8 cellular contexts compared by ENCODE assay signal in genomic region chr11:112225753-112226061, GRCh38. TPM values are rescaled to one million over a fixed set of nuclear protein-coding genes. Genes with fewer than 3 reads are reported as not detected.
DNase-seq lines count a peak whose midpoint lies in the region; ATAC-seq, FAIRE-seq and TF ChIP-seq lines count a peak whose summit lies in the region.
"Had no signal": no experiment of that assay in that cellular context is flagged by ENCODE, and none has a peak within 500 bp of the region (broad histone marks: within the 10 kb centered on the region; RNA-seq: fewer than 3 reads in every experiment).

No MANE protein-coding gene starts in this region.

- peaks cover 21% of the 10 kb centered on the region for H3K4me1 ChIP-seq in astrocyte (ENCODE audit: insufficient read depth, low read length)

- no peaks in the 10 kb centered on the region for H3K9me3 Mint-ChIP-seq in IgD-negative memory B cell
- H3K9me3 Mint-ChIP-seq in astrocyte (ENCODE audit: unreplicated experiment): no peaks in the 10 kb centered on the region

- no peak for ATAC-seq in GM21786 (IDR thresholded peaks at IDR 0.05; ENCODE audit: unreplicated experiment)

- H3K27ac Mint-ChIP-seq in IgD-negative memory B cell (peak overlapping the region; percentile 98 to 99 (median 99)), astrocyte (ENCODE audit: unreplicated experiment) (peak overlapping the region; percentile 97)

- H3K4me3 Mint-ChIP-seq in IgD-negative memory B cell: peak overlapping the region; percentile 93 to 99 (median 96)
- peak overlapping the region; percentile 90 for H3K4me3 Mint-ChIP-seq in astrocyte (ENCODE audit: unreplicated experiment)

- H3K27me3 Mint-ChIP-seq in IgD-negative memory B cell (no peaks in the 10 kb centered on the region), astrocyte (ENCODE audit: low read depth, unreplicated experiment) (no peaks in the 10 kb centered on the region)

- peaks cover 6% of the 10 kb centered on the region for H4K20me1 ChIP-seq in astrocyte (ENCODE audit: insufficient read depth, low read length)

- peak overlapping the region; percentile 99 for H3K4me2 ChIP-seq in astrocyte (ENCODE audit: low read length)

- H3K36me3 Mint-ChIP-seq in IgD-negative memory B cell (peaks cover 4% of the 10 kb centered on the region), astrocyte (ENCODE audit: low read depth, unreplicated experiment) (peaks cover 3% of the 10 kb centered on the region)

- TF ChIP-seq CTCF in astrocyte (IDR thresholded peaks at IDR 0.05; ENCODE audit: insufficient read depth, low read depth, low read length) (no peak), kidney epithelial cell (IDR thresholded peaks at IDR 0.05; ENCODE audit: insufficient read depth, low read length, poor library complexity, severe bottlenecking) (no peak)

- no peaks in the 10 kb centered on the region for H3K27me3 ChIP-seq in astrocyte (ENCODE audit: insufficient read depth, low read length)
- H3K27me3 ChIP-seq in kidney epithelial cell (ENCODE audit: control insufficient read depth, insufficient read depth, low read length): no peaks in the 10 kb centered on the region

- no peaks in the 10 kb centered on the region for H3K9me3 ChIP-seq in astrocyte (ENCODE audit: insufficient read depth, low read depth, low read length)

- H3K36me3 ChIP-seq in astrocyte (ENCODE audit: insufficient read depth, low read length) (peaks cover 16% of the 10 kb centered on the region), kidney epithelial cell (ENCODE audit: control insufficient read depth, insufficient read depth, low read length) (no peaks in the 10 kb centered on the region)

- H3K4me1 Mint-ChIP-seq in IgD-negative memory B cell: peaks cover 12 to 16% (median 13%) of the 10 kb centered on the region in 3 donors
- H3K4me1 Mint-ChIP-seq in astrocyte (ENCODE audit: low read depth, unreplicated experiment): peaks cover 15% of the 10 kb centered on the region

- H3K79me2 ChIP-seq in astrocyte (ENCODE audit: insufficient read depth, low read length): peaks cover 31% of the 10 kb centered on the region

- peak overlapping the region; percentile 90 for H3K4me3 ChIP-seq in astrocyte (ENCODE audit: insufficient read depth, low read depth, low read length)
- peak overlapping the region; percentile 78 for H3K4me3 ChIP-seq in kidney epithelial cell (ENCODE audit: low read depth, low read length)

- peak overlapping the region; percentile 96 for H2AFZ ChIP-seq in astrocyte (ENCODE audit: low read depth, low read length)

- peak; percentile 65 for DNase-seq in astrocyte (ENCODE audit: low read depth)
- DNase-seq in kidney epithelial cell (ENCODE audit: low read depth): no peak
- DNase-seq in C1 segment of cervical spinal cord (lab: John Stamatoyannopoulos, UW): no peak
- no peak for DNase-seq in GM19240 (ENCODE audit: insufficient read length, low spot score)

- peak overlapping the region; percentile 97 for H3K9ac ChIP-seq in astrocyte (ENCODE audit: low read length)

- H3K27ac ChIP-seq in astrocyte (ENCODE audit: low read depth, low read length): peak overlapping the region; percentile 97
- peak overlapping the region; percentile 97 for H3K27ac ChIP-seq in temporal lobe (ENCODE audit: low read depth, low read length)

- FAIRE-seq in astrocyte (lab: Jason Lieb, UNC): no peak

RNA-seq across cellular contexts. Expression of gene PTS, which starts 0.5 kb away (rescaled TPM):
- 11.4 TPM for polyA plus RNA-seq in IgD-negative memory B cell
- 61.0 and 64.6 TPM in 2 replicates for total RNA-seq in astrocyte
- 24.1 and 34.2 TPM in 2 replicates for total RNA-seq in kidney epithelial cell
- total RNA-seq in temporal lobe: 24.1 TPM

RNA-seq across cellular contexts. Expression of gene PLET1, which starts 35.0 kb away (rescaled TPM):
- polyA plus RNA-seq in IgD-negative memory B cell: not detected
- total RNA-seq in astrocyte (not detected in 2 replicates), kidney epithelial cell (not detected in 2 replicates), temporal lobe (not detected)
- total RNA-seq: subcutaneous adipose tissue had no signal

RNA-seq across cellular contexts. Expression of gene BCO2, which starts 50.4 kb away (rescaled TPM):
- 0.30 TPM for polyA plus RNA-seq in IgD-negative memory B cell
- total RNA-seq in astrocyte: 0.48 and 0.62 TPM in 2 replicates
- total RNA-seq in kidney epithelial cell: 0.48 TPM in 1 of 2 replicates, not detected in the other
- 2.2 TPM for total RNA-seq in temporal lobe

RNA-seq across cellular contexts. Expression of gene TEX12, which starts 58.5 kb away (rescaled TPM):
- polyA plus RNA-seq in IgD-negative memory B cell: 0.20 TPM
- not detected in 2 replicates for total RNA-seq in astrocyte
- not detected in 2 replicates for total RNA-seq in kidney epithelial cell
- 0.49 TPM for total RNA-seq in temporal lobe
